ENCODE assay signal across 9 cellular contexts in genomic region chrX:10190367-10190766, GRCh38. TPM values are rescaled to one million over a fixed set of nuclear protein-coding genes. Genes with fewer than 3 reads are reported as not detected.
A peak's percentile ranks its signal among the peaks of the same experiment; 100 is the strongest.
DNase-seq lines count a peak whose midpoint lies in the region; ATAC-seq, FAIRE-seq and TF ChIP-seq lines count a peak whose summit lies in the region.
"Had no signal": no experiment of that assay in that cellular context is flagged by ENCODE, and none has a peak within 500 bp of the region (broad histone marks: within the 10 kb centered on the region; RNA-seq: fewer than 3 reads in every experiment).

No MANE protein-coding gene starts in this region.

- H3K27ac ChIP-seq in endothelial cell of umbilical vein (ENCODE audit: insufficient read depth, low read depth, low read length) (peak overlapping the region; percentile 49), muscle layer of colon (ENCODE audit: low read depth, low read length) (peak overlapping the region; percentile 16)

- H3K4me1 Mint-ChIP-seq in stimulated activated naive CD8-positive, alpha-beta T cell treated with anti-CD3 and anti-CD28 coated beads, Interleukin-15, amount 100 ng/mL, for 72 hours = no peaks in the 10 kb centered on the region

- CTCF ChIA-PET in endothelial cell of umbilical vein (lab: Charles Lee) = interaction anchor here (0.8 to 5.1 kb wide), 27 partner anchors 9 to 948 kb away, joined by 3 to 103 read pairs (median 8); partner anchors contain the start of gene MID1

- H3K79me2 ChIP-seq in endothelial cell of umbilical vein (ENCODE audit: control insufficient read depth, insufficient read depth, low read length) = no peaks in the 10 kb centered on the region

- no peaks in the 10 kb centered on the region for H3K27me3 ChIP-seq in endothelial cell of umbilical vein (ENCODE audit: control insufficient read depth in 2 of 2, insufficient read depth in 2 of 2, low read length in 2 of 2)
- H3K27me3 ChIP-seq in muscle layer of colon (ENCODE audit: control insufficient read depth in 1 of 2, insufficient read depth in 2 of 2, low read length in 2 of 2) = no peaks in the 10 kb centered on the region

- H3K4me3 ChIP-seq in LNCaP clone FGC (ENCODE audit: low read depth, low read length) = no peak overlapping the region
- no peak overlapping the region for H3K4me3 ChIP-seq in endothelial cell of umbilical vein (replicated peaks in 1 of 3; ENCODE audit: insufficient read depth in 1 of 3, low read depth in 1 of 3, low read length in 3 of 3)
- no peak overlapping the region for H3K4me3 ChIP-seq in muscle layer of colon (ENCODE audit: low read depth in 1 of 2, low read length in 2 of 2)

- FAIRE-seq in RCC 7860 (lab: Jason Lieb, UNC) (peak; percentile 77), endothelial cell of umbilical vein (lab: Jason Lieb, UNC) (peak; percentile 87)

- ATAC-seq in GM21528 (IDR thresholded peaks at IDR 0.05; ENCODE audit: low FRiP score, unreplicated experiment) = no peak
- no peak for ATAC-seq in stimulated activated naive CD8-positive, alpha-beta T cell treated with anti-CD3 and anti-CD28 coated beads, Interleukin-15, amount 100 ng/mL, for 72 hours

- BruUV-seq in endothelial cell of umbilical vein (replicated peaks; lab: Mats Ljungman, UMichigan) = no TSS peak

- TF ChIP-seq CTCF in LNCaP clone FGC (IDR thresholded peaks at IDR 0.05; ENCODE audit: control insufficient read depth, extremely low read depth, insufficient read depth) (peak; percentile 61), endothelial cell of umbilical vein (IDR thresholded peaks at IDR 0.05; ENCODE audit: extremely low read depth in 1 of 2, insufficient read depth in 1 of 2, low read depth in 1 of 2, low read length in 2 of 2) (peak; percentile 12 to 17)

- H3K4me2 ChIP-seq in endothelial cell of umbilical vein (ENCODE audit: insufficient read depth, low read length) = no peak overlapping the region

- DNase-seq in NCI-H524 (lab: John Stamatoyannopoulos, UW) (peak; percentile 7 to 68), NCI-H524 treated with DMSO at 0.1 percent for 48 hours (lab: John Stamatoyannopoulos, UW) (no peak), LNCaP clone FGC (ENCODE audit: low read depth) (peak; percentile 33), RCC 7860 (ENCODE audit: low spot score) (peak; percentile 64), endothelial cell of umbilical vein (ENCODE audit: low read depth, low spot score) (peak; percentile 58)
- DNase-seq in stimulated activated naive CD8-positive, alpha-beta T cell treated with anti-CD3 and anti-CD28 coated beads, Interleukin-15, amount 100 ng/mL, for 72 hours = no peak

- dilution Hi-C loops in endothelial cell of umbilical vein (cut with MboI; ENCODE audit: extremely low pct_ligation_motif_present, low sequenced_read_pairs) = no loop called here

- no peak overlapping the region for H3K27ac Mint-ChIP-seq in stimulated activated naive CD8-positive, alpha-beta T cell treated with anti-CD3 and anti-CD28 coated beads, Interleukin-15, amount 100 ng/mL, for 72 hours

- TF ChIP-seq POLR2A in endothelial cell of umbilical vein (IDR thresholded peaks at IDR 0.05; ENCODE audit: low read depth, low read length) = no peak

- intact Hi-C loops in endothelial cell of umbilical vein (cut with micrococcal nuclease) = loop anchor here (1.0 kb wide), 4 partner anchors 408 to 910 kb away; no protein-coding TSS in a partner anchor

- no peaks in the 10 kb centered on the region for H3K9me3 ChIP-seq in endothelial cell of umbilical vein (replicated peaks; ENCODE audit: control insufficient read depth, insufficient read depth, low read length)
- no peaks in the 10 kb centered on the region for H3K9me3 ChIP-seq in muscle layer of colon (ENCODE audit: low read length)

- H3K9ac ChIP-seq in endothelial cell of umbilical vein (replicated peaks; ENCODE audit: extremely low read depth, insufficient read depth, low read length) (peak overlapping the region; percentile 43), muscle layer of colon (ENCODE audit: low read length) (no peak overlapping the region)

- no peaks in the 10 kb centered on the region for H4K20me1 ChIP-seq in endothelial cell of umbilical vein (replicated peaks; ENCODE audit: control insufficient read depth, extremely low read depth, insufficient read depth, low read length)

- no peak overlapping the region for H3K4me3 Mint-ChIP-seq in stimulated activated naive CD8-positive, alpha-beta T cell treated with anti-CD3 and anti-CD28 coated beads, Interleukin-15, amount 100 ng/mL, for 72 hours
- H3K4me3 Mint-ChIP-seq: CD4-positive, CD25-positive, alpha-beta regulatory T cell had no signal

- H3K36me3 ChIP-seq in endothelial cell of umbilical vein (ENCODE audit: control insufficient read depth in 2 of 2, extremely low read depth in 1 of 2, insufficient read depth in 2 of 2, low read length in 2 of 2) = no peaks in the 10 kb centered on the region
- H3K36me3 ChIP-seq in muscle layer of colon (ENCODE audit: insufficient read depth, low read length) = no peaks in the 10 kb centered on the region

- H3K9me3 Mint-ChIP-seq in stimulated activated naive CD8-positive, alpha-beta T cell treated with anti-CD3 and anti-CD28 coated beads, Interleukin-15, amount 100 ng/mL, for 72 hours = no peaks in the 10 kb centered on the region
- H3K9me3 Mint-ChIP-seq: CD4-positive, CD25-positive, alpha-beta regulatory T cell had no signal

- POLR2A ChIA-PET in endothelial cell of umbilical vein (lab: Charles Lee) = no interaction called here

- H2AFZ ChIP-seq in endothelial cell of umbilical vein (ENCODE audit: low read depth, low read length) = no peak overlapping the region

- no peaks in the 10 kb centered on the region for H3K9me1 ChIP-seq in endothelial cell of umbilical vein (replicated peaks; ENCODE audit: control insufficient read depth, extremely low read depth, insufficient read depth, low read length)

- peaks cover 4% of the 10 kb centered on the region for H3K4me1 ChIP-seq in endothelial cell of umbilical vein (ENCODE audit: control insufficient read depth, extremely low read depth, insufficient read depth, low read length)
- peaks cover 9% of the 10 kb centered on the region for H3K4me1 ChIP-seq in muscle layer of colon (ENCODE audit: insufficient read depth, low read length)

- H3K27me3 Mint-ChIP-seq in stimulated activated naive CD8-positive, alpha-beta T cell treated with anti-CD3 and anti-CD28 coated beads, Interleukin-15, amount 100 ng/mL, for 72 hours = peaks cover 15% of the 10 kb centered on the region

TF ChIP-seq in endothelial cell of umbilical vein, 7 proteins besides CTCF, POLR2A, EP300 and RAD21:
- TF ChIP-seq JUN (IDR thresholded peaks at IDR 0.05; ENCODE audit: borderline replicate concordance, insufficient read depth, insufficient read length, low read depth) (no peak), FOS (IDR thresholded peaks at IDR 0.05; ENCODE audit: borderline replicate concordance, insufficient read depth, low read length) (no peak), EZH2 (IDR thresholded peaks at IDR 0.05; ENCODE audit: borderline replicate concordance, low read depth, low read length, severe bottlenecking) (no peak), GATA2 (IDR thresholded peaks at IDR 0.05; ENCODE audit: insufficient read depth, insufficient read length, low read depth, low read length) (no peak), POLR2AphosphoS5 (IDR thresholded peaks at IDR 0.05; ENCODE audit: insufficient read depth, low read depth, low read length) (no peak), MAX (IDR thresholded peaks at IDR 0.05; ENCODE audit: insufficient read depth, insufficient read length) (no peak), MYC (IDR thresholded peaks at IDR 0.05; ENCODE audit: low read depth, low read length) (no peak)

RNA-seq across cellular contexts. Expression of gene CLCN4, which starts 33.6 kb away (rescaled TPM):
- 17.0 and 19.8 TPM in 2 replicates for total RNA-seq in endothelial cell of umbilical vein
- polyA plus RNA-seq in endothelial cell of umbilical vein = 7.2 and 7.6 TPM in 2 replicates
- 8.2 and 10.7 TPM in 2 replicates for polyA plus RNA-seq in endothelial cell of umbilical vein (2011; cell fraction: cytosol; rRNA removed)
- polyA plus RNA-seq in endothelial cell of umbilical vein (2011; cell fraction: nucleus; rRNA removed) = 9.7 and 13.5 TPM in 2 replicates
- 9.4 and 10.3 TPM in 2 replicates for polyA plus RNA-seq in endothelial cell of umbilical vein (2012)
- 26.1 and 30.0 TPM in 2 replicates for polyA minus RNA-seq in endothelial cell of umbilical vein
- 0.41 TPM for polyA minus RNA-seq in endothelial cell of umbilical vein (2011; cell fraction: cytosol; rRNA and poly(A)+ RNA removed)
- 8.1 and 11.1 TPM in 2 replicates for polyA minus RNA-seq in endothelial cell of umbilical vein (2011; cell fraction: nucleus; rRNA and poly(A)+ RNA removed)
- polyA plus RNA-seq: CD4-positive, CD25-positive, alpha-beta regulatory T cell had no signal

Comparison
In these comparisons a context has a peak if more than half of its experiments do, and no peak if none do; other contexts are left out.
1. DNase-seq: peak in NCI-H524 (2 of 2), LNCaP clone FGC (single experiment), RCC 7860 (single experiment) and endothelial cell of umbilical vein (single experiment); none in NCI-H524 treated with DMSO at 0.1 percent for 48 hours (single experiment) and stimulated activated naive CD8-positive, alpha-beta T cell treated with anti-CD3 and anti-CD28 coated beads, Interleukin-15, amount 100 ng/mL, for 72 hours (0 of 2).